In the genomic region with DNA sequence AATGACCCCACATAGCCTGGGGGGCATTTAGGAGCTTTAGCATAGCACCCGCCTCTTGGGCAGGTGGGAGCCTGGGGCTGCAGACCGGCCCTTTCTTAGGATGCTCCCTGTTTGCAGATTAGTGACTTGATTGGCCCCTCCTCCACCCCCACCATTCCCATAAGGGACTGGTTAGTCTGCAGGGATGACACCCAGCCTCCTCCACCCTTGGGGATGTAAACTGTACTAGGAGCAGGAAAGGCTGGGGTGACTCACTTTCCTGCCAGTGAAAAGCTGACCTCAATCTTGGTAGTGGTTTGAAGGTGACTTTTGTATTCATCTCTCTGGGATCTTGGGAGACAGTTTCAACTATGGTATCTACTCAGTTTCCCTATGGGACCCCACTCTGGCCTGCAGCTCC, we compare ENCODE assay signal across 11 cellular contexts. TPM values are rescaled to one million over a fixed set of nuclear protein-coding genes. Genes with fewer than 3 reads are reported as not detected.
A peak's percentile ranks its signal among the peaks of the same experiment; 100 is the strongest.
DNase-seq lines count a peak whose midpoint lies in the region; ATAC-seq and TF ChIP-seq lines count a peak whose summit lies in the region.
"Had no signal": no experiment of that assay in that cellular context is flagged by ENCODE, and none has a peak within 500 bp of the region (broad histone marks: within the 10 kb centered on the region; RNA-seq: fewer than 3 reads in every experiment).

No MANE protein-coding gene starts in this region.

- TF ChIP-seq POLR2A in HCT116 (IDR thresholded peaks at IDR 0.05; ENCODE audit: borderline replicate concordance, extremely low read depth, insufficient read depth, insufficient read length) (no peak), vagina (IDR thresholded peaks at IDR 0.05) (no peak)

- H2AFZ ChIP-seq in HCT116 (ENCODE audit: low read depth, low read length, poor library complexity, severe bottlenecking) = no peak overlapping the region

- no peaks in the 10 kb centered on the region for H4K20me1 ChIP-seq in HCT116 (ENCODE audit: insufficient read depth)

- DNase-seq in A172 (ENCODE audit: low spot score) = peak; percentile 86
- no peak for DNase-seq in HCT116 (ENCODE audit: low read depth, low spot score)
- peak; percentile 63 for DNase-seq in adipocyte (ENCODE audit: low read depth)
- DNase-seq in left ventricle myocardium superior = no peak
- DNase-seq in vagina (ENCODE audit: extremely low spot score in 2 of 2) = no peak
- no peak for DNase-seq in activated CD4-positive, alpha-beta T cell treated with anti-CD3 and anti-CD28 coated beads for 48 hours
- no peak for DNase-seq in putamen (ENCODE audit: low spot score)
- DNase-seq: activated T-cell treated with anti-CD3 and anti-CD28 coated beads, Interleukin-2, amount 50 U/mL, for 24 hours; NCI-H526 treated with DMSO at 0.1 percent for 48 hours had no signal

- H3K9me2 ChIP-seq in HCT116 (ENCODE audit: insufficient read depth) = no peaks in the 10 kb centered on the region

- CTCF ChIA-PET in HCT116 (lab: Charles Lee) = no interaction called here

- no peaks in the 10 kb centered on the region for H3K79me2 ChIP-seq in HCT116 (ENCODE audit: insufficient read depth, low read length)

- H3K9ac ChIP-seq in HCT116 (ENCODE audit: low read length) = no peak overlapping the region
- no peak overlapping the region for H3K9ac ChIP-seq in adipocyte (ENCODE audit: low read length)

- ATAC-seq in HCT116 = peak; percentile 90
- peak; percentile 47 for ATAC-seq in left ventricle myocardium superior
- no peak for ATAC-seq in GM19324 (IDR thresholded peaks at IDR 0.05; ENCODE audit: low FRiP score, unreplicated experiment)

- POLR2A ChIA-PET in HCT116 (lab: Charles Lee) = no interaction called here

- H3K4me1 ChIP-seq in HCT116 (ENCODE audit: control insufficient read depth in 1 of 2, insufficient read depth in 2 of 2, low read length in 2 of 2) (peaks cover 9 to 23% of the 10 kb centered on the region in 2 experiments), adipocyte (ENCODE audit: control insufficient read depth, insufficient read depth, low read length) (peaks cover 32% of the 10 kb centered on the region), vagina (peaks cover 16% of the 10 kb centered on the region)

- 0 out of 4 replicates have a peak, but pooled peaks cover 0 to 3% of the 10 kb centered on the region in 2 experiments for H3K9me3 ChIP-seq in HCT116 (ENCODE audit: control insufficient read depth in 1 of 2, insufficient read depth in 1 of 2, low read depth in 1 of 2, low read length in 2 of 2)
- peaks cover 8% of the 10 kb centered on the region for H3K9me3 ChIP-seq in adipocyte (ENCODE audit: control insufficient read depth, low read length)
- no peaks in the 10 kb centered on the region for H3K9me3 ChIP-seq in vagina

- no TSS peak for BruUV-seq in HCT116 (replicated peaks; lab: Mats Ljungman, UMichigan)

- H3K36me3 ChIP-seq in HCT116 (ENCODE audit: control insufficient read depth in 1 of 2, insufficient read depth in 2 of 2, low read length in 2 of 2) = no peaks in the 10 kb centered on the region
- peaks cover 12% of the 10 kb centered on the region for H3K36me3 ChIP-seq in adipocyte (ENCODE audit: control insufficient read depth, insufficient read depth, low read length, severe bottlenecking)
- H3K36me3 ChIP-seq in vagina = no peaks in the 10 kb centered on the region

- no peak overlapping the region for H3K27ac ChIP-seq in HCT116 (ENCODE audit: low read depth, low read length)
- H3K27ac ChIP-seq in vagina = no peak overlapping the region
- H3K27ac ChIP-seq: C4-2B had no signal

- TF ChIP-seq CTCF in HCT116 (IDR thresholded peaks at IDR 0.05 in 2 of 3, conservative IDR thresholded peaks at IDR 0.05 in 1 of 3; ENCODE audit: borderline replicate concordance in 1 of 3, insufficient read depth in 1 of 3, low read depth in 2 of 3, low read length in 2 of 3) = no peak
- no peak for TF ChIP-seq CTCF in vagina (IDR thresholded peaks at IDR 0.05)

- peak overlapping the region; percentile 35 for H3K4me2 ChIP-seq in HCT116 (ENCODE audit: low read length)

- intact Hi-C loops in HCT116 (cut with micrococcal nuclease) = no loop called here
- intact Hi-C loops in left ventricle myocardium superior (cut with micrococcal nuclease) = no loop called here
- intact Hi-C loops in vagina (cut with DNase I) = no loop called here

- no peak overlapping the region for H3K4me3 ChIP-seq in HCT116 (replicated peaks in 1 of 2; ENCODE audit: low read depth in 1 of 2, low read length in 2 of 2)
- no peak overlapping the region for H3K4me3 ChIP-seq in adipocyte (ENCODE audit: low read length)
- H3K4me3 ChIP-seq in vagina = no peak overlapping the region

- no peak for TF ChIP-seq RAD21 in HCT116 (IDR thresholded peaks at IDR 0.05; ENCODE audit: low read depth)

- no peaks in the 10 kb centered on the region for H3K27me3 ChIP-seq in HCT116 (ENCODE audit: insufficient read depth, low read length)
- no peaks in the 10 kb centered on the region for H3K27me3 ChIP-seq in adipocyte (replicated peaks; ENCODE audit: control insufficient read depth, insufficient read depth, low read length)
- no peaks in the 10 kb centered on the region for H3K27me3 ChIP-seq in vagina

- RAD21 ChIA-PET in HCT116 (lab: Charles Lee; ENCODE audit: low non-redundant PET in 1 of 2, low total read pairs in 2 of 2, uncharacterized antibody in 2 of 2, unreplicated experiment in 2 of 2) = no interaction called here

TF ChIP-seq in HCT116, 20 proteins besides CTCF, POLR2A, EP300 and RAD21 (continues in another document):
- TF ChIP-seq FOSL1 (IDR thresholded peaks at IDR 0.05; ENCODE audit: low read depth) = peak; percentile 30; the same call in 1 of the 2 replicates
- TF ChIP-seq CBX3 (IDR thresholded peaks at IDR 0.05; ENCODE audit: low read depth) = no peak
- TF ChIP-seq, protein P1, sequence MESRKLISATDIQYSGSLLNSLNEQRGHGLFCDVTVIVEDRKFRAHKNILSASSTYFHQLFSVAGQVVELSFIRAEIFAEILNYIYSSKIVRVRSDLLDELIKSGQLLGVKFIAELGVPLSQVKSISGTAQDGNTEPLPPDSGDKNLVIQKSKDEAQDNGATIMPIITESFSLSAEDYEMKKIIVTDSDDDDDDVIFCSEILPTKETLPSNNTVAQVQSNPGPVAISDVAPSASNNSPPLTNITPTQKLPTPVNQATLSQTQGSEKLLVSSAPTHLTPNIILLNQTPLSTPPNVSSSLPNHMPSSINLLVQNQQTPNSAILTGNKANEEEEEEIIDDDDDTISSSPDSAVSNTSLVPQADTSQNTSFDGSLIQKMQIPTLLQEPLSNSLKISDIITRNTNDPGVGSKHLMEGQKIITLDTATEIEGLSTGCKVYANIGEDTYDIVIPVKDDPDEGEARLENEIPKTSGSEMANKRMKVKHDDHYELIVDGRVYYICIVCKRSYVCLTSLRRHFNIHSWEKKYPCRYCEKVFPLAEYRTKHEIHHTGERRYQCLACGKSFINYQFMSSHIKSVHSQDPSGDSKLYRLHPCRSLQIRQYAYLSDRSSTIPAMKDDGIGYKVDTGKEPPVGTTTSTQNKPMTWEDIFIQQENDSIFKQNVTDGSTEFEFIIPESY (IDR thresholded peaks at IDR 0.05; ENCODE audit: extremely low read depth, insufficient replicate concordance, low read length) = no peak
- TF ChIP-seq, protein P2, sequence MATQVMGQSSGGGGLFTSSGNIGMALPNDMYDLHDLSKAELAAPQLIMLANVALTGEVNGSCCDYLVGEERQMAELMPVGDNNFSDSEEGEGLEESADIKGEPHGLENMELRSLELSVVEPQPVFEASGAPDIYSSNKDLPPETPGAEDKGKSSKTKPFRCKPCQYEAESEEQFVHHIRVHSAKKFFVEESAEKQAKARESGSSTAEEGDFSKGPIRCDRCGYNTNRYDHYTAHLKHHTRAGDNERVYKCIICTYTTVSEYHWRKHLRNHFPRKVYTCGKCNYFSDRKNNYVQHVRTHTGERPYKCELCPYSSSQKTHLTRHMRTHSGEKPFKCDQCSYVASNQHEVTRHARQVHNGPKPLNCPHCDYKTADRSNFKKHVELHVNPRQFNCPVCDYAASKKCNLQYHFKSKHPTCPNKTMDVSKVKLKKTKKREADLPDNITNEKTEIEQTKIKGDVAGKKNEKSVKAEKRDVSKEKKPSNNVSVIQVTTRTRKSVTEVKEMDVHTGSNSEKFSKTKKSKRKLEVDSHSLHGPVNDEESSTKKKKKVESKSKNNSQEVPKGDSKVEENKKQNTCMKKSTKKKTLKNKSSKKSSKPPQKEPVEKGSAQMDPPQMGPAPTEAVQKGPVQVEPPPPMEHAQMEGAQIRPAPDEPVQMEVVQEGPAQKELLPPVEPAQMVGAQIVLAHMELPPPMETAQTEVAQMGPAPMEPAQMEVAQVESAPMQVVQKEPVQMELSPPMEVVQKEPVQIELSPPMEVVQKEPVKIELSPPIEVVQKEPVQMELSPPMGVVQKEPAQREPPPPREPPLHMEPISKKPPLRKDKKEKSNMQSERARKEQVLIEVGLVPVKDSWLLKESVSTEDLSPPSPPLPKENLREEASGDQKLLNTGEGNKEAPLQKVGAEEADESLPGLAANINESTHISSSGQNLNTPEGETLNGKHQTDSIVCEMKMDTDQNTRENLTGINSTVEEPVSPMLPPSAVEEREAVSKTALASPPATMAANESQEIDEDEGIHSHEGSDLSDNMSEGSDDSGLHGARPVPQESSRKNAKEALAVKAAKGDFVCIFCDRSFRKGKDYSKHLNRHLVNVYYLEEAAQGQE (IDR thresholded peaks at IDR 0.05; ENCODE audit: low read depth) = no peak
- no peak for TF ChIP-seq YY1 (IDR thresholded peaks at IDR 0.05; ENCODE audit: extremely low read depth, insufficient replicate concordance, low read depth, low read length)
- TF ChIP-seq ZNF274 (IDR thresholded peaks at IDR 0.05; ENCODE audit: low read depth, low read length) = no peak
- TF ChIP-seq CEBPB (IDR thresholded peaks at IDR 0.05; ENCODE audit: low read depth) = no peak
- TF ChIP-seq JUND (IDR thresholded peaks at IDR 0.05) = peak; percentile 45
- TF ChIP-seq ZFX (IDR thresholded peaks at IDR 0.05) = no peak
- no peak for TF ChIP-seq SRF (IDR thresholded peaks at IDR 0.05; ENCODE audit: low read depth)
- TF ChIP-seq, protein P3, sequence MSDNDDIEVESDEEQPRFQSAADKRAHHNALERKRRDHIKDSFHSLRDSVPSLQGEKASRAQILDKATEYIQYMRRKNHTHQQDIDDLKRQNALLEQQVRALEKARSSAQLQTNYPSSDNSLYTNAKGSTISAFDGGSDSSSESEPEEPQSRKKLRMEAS (IDR thresholded peaks at IDR 0.05) = no peak
- TF ChIP-seq EZH2 (IDR thresholded peaks at IDR 0.05) = no peak
- no peak for TF ChIP-seq EZH2phosphoT487 (IDR thresholded peaks at IDR 0.05; ENCODE audit: borderline replicate concordance)
- no peak for TF ChIP-seq SIN3A (IDR thresholded peaks at IDR 0.05; ENCODE audit: low read depth)
- TF ChIP-seq EGR1 (IDR thresholded peaks at IDR 0.05; ENCODE audit: low read depth) = no peak
- no peak for TF ChIP-seq TCF7L2 (IDR thresholded peaks at IDR 0.05; ENCODE audit: borderline replicate concordance, extremely low read depth, insufficient read depth, insufficient read length)

RNA-seq across cellular contexts. Expression of a gene that starts 24.2 kb away (rescaled TPM):
- total RNA-seq in A172 (2014; rRNA removed; shearing (Covaris generic)) = 9.8 and 23.8 TPM in 2 replicates
- total RNA-seq in HCT116 (2021; ENCODE audit: unreplicated experiment) = 19.7 TPM
- polyA plus RNA-seq in HCT116 (2012) = 13.8 and 14.6 TPM in 2 replicates
- total RNA-seq in left ventricle myocardium superior = 59.9 TPM
- total RNA-seq in vagina = 35.1 TPM

Comparison
In these comparisons a context has a peak if more than half of its experiments do, and no peak if none do; other contexts are left out.
1. DNase-seq: peak in A172 (single experiment) and adipocyte (single experiment); none in HCT116 (single experiment), left ventricle myocardium superior (single experiment), vagina (0 of 2), activated CD4-positive, alpha-beta T cell treated with anti-CD3 and anti-CD28 coated beads for 48 hours (single experiment) and putamen (single experiment).